8 cellular contexts compared by ENCODE assay signal in the genomic region with DNA sequence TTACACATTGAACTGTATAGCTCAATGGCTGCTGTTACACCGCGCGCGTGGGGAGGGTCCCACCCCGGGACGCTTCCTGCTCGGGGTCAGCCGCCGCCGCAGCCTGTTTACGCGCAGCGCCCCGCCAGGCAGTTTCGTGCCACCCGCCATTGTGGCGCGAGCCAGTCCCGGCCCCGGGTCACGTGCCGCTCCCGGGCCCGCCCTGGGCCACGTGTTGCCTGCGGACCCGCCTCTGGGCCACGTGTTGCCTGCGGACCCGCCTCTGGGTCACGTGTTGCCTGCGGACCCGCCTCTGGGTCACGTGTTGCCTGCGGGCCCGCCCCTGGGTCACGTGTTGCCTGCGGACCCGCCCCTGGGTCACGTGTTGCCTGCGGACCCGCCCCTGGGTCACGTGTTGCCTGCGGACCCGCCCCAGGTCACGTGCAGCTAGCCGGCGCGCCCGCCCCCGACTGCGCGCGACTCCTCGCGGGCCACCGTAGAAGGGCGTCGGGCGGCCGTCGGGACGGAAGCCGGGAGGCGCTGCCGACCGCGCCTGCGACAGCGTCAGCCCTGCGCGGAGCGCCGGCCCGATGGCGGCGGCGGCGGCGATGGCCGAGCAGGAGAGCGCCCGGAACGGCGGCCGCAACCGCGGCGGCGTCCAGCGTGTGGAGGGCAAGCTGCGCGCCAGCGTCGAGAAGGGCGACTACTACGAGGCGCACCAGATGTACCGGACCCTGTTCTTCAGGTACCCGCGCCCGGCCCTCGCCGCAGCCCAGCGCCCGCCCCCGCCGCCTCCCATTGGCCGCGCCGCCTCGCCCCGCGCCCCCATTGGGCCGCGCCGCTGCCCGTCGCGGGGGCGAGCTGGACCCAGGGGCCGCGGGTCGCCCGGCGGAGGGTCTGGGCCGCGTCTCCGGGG. TPM values are rescaled to one million over a fixed set of nuclear protein-coding genes. Genes with fewer than 3 reads are reported as not detected.
A peak's percentile ranks its signal among the peaks of the same experiment; 100 is the strongest.
DNase-seq lines count a peak whose midpoint lies in the region; ATAC-seq lines count a peak whose summit lies in the region.

A gene with protein sequence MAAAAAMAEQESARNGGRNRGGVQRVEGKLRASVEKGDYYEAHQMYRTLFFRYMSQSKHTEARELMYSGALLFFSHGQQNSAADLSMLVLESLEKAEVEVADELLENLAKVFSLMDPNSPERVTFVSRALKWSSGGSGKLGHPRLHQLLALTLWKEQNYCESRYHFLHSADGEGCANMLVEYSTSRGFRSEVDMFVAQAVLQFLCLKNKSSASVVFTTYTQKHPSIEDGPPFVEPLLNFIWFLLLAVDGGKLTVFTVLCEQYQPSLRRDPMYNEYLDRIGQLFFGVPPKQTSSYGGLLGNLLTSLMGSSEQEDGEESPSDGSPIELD (plus strand): TSS at position 478 of the 895 bp plus-strand sequence. CDS start 92 bp downstream, at position 570.

- peak within 1 kb of the TSS; percentile 83 for H3K27ac ChIP-seq in cingulate gyrus (ENCODE audit: low read depth, low read length)

- intact Hi-C loops in left colon (cut with DNase I, micrococcal nuclease) = no loop called here

- peak; percentile 97 for DNase-seq in AG20443 (ENCODE audit: low spot score)
- peak; percentile 93 for DNase-seq in NCI-H446 treated with DMSO at 0.1 percent for 48 hours (lab: John Stamatoyannopoulos, UW)
- DNase-seq in activated CD4-positive, alpha-beta T cell treated with anti-CD3 and anti-CD28 coated beads for 4 hours = peak; percentile 93 to 98
- DNase-seq in left colon = peak; percentile 96 to 97
- peak; percentile 98 for DNase-seq in stimulated activated CD4-positive, alpha-beta T cell treated with anti-CD3 and anti-CD28 coated beads, Interleukin-1b, Interleukin-23, amount 100 ng/mL, for 48 hours

- ATAC-seq in GM19025 (IDR thresholded peaks at IDR 0.05; ENCODE audit: low read depth, unreplicated experiment) = peak; percentile 80
- peak; percentile 67 for ATAC-seq in HG03342 (IDR thresholded peaks at IDR 0.05; ENCODE audit: unreplicated experiment)
- ATAC-seq in left colon = peak; percentile 68

RNA-seq across cellular contexts. Expression of the gene that starts here (rescaled TPM):
- total RNA-seq in left colon = 10 to 100 TPM; 45.1 to 46.0 TPM

Comparison
In these comparisons a context has a peak if more than half of its experiments do, and no peak if none do; other contexts are left out.
1. Peak in every context shown above with its lines: DNase-seq, ATAC-seq and H3K27ac ChIP-seq.